Comparison of ENCODE assay signal across 19 cellular contexts in genomic region chr6:147278891-147279290, GRCh38.
A peak's percentile ranks its signal among the peaks of the same experiment; 100 is the strongest.
DNase-seq lines count a peak whose midpoint lies in the region; ATAC-seq, FAIRE-seq and TF ChIP-seq lines count a peak whose summit lies in the region.
"Had no signal": no experiment of that assay in that cellular context is flagged by ENCODE, and none has a peak within 500 bp of the region (broad histone marks: within the 10 kb centered on the region; RNA-seq: fewer than 3 reads in every experiment).

No MANE protein-coding gene starts in this region.

- no peak for TF ChIP-seq POLR2A in K562 (conservative IDR thresholded peaks at IDR 0.05)

- TF ChIP-seq CTCF in K562 (IDR thresholded peaks at IDR 0.05 in 2 of 3, conservative IDR thresholded peaks at IDR 0.05 in 1 of 3; ENCODE audit: insufficient read depth in 2 of 3, low read depth in 1 of 3, low read length in 3 of 3) (no peak), parathyroid adenoma (IDR thresholded peaks at IDR 0.05) (no peak)

- H3K9me3 ChIP-seq in GM23248 (ENCODE audit: low read depth), result no peaks in the 10 kb centered on the region
- H3K9me3 ChIP-seq in K562 (replicated peaks; ENCODE audit: control insufficient read depth, insufficient read depth, low read depth, low read length), result no peaks in the 10 kb centered on the region
- no peaks in the 10 kb centered on the region for H3K9me3 ChIP-seq in parathyroid adenoma (ENCODE audit: control insufficient read depth, low read length)
- H3K9me3 ChIP-seq: BLaER1 treated with 17β-estradiol and CSF1 and Interleukin-3, amounts not matched to agents 10 nM and 100 nM; SJCRH30 had no signal

- TF ChIP-seq EP300 in K562 (IDR thresholded peaks at IDR 0.05; ENCODE audit: low read length), result no peak

- CTCF ChIA-PET in K562 (lab: Yijun Ruan, JAX; ENCODE audit: low intra/inter-chr PET ratio), result no interaction called here

- H3K4me3 Mint-ChIP-seq in activated T-cell treated with anti-CD3 and anti-CD28 coated beads, Interleukin-2, amount 50 U/mL, for 72 hours, result peak overlapping the region in 1 of 2 donors; percentile 45
- H3K4me3 Mint-ChIP-seq: H9 had no signal

- H3K36me3 ChIP-seq in GM23248 (ENCODE audit: low read depth), result peaks cover 24% of the 10 kb centered on the region
- H3K36me3 ChIP-seq in K562 (ENCODE audit: control insufficient read depth, insufficient read depth, low read length), result peaks cover 93% of the 10 kb centered on the region
- no peaks in the 10 kb centered on the region for H3K36me3 ChIP-seq in parathyroid adenoma (ENCODE audit: control insufficient read depth, insufficient read depth, low read length)

- H3K79me2 ChIP-seq in GM23248 (ENCODE audit: insufficient read depth), result peaks cover 31% of the 10 kb centered on the region
- H3K79me2 ChIP-seq in K562 (ENCODE audit: control insufficient read depth, insufficient read depth, low read length), result peaks cover 67% of the 10 kb centered on the region
- H3K79me2 ChIP-seq in parathyroid adenoma, result peaks cover 22% of the 10 kb centered on the region

- H3K27ac ChIP-seq in GM23248 (peak overlapping the region; percentile 36; the same call in 1 of the 2 replicates), K562 (ENCODE audit: extremely low read depth, low read depth, low read length) (no peak overlapping the region), parathyroid adenoma (peak overlapping the region; percentile 37)
- H3K27ac ChIP-seq: SJCRH30 had no signal

- FAIRE-seq in K562 (lab: Jason Lieb, UNC), result no peak
- FAIRE-seq: HTR-8/SVneo had no signal

- no peak for ATAC-seq in activated T-cell treated with anti-CD3 and anti-CD28 coated beads, Interleukin-2, amount 50 U/mL, for 72 hours (replicated peaks in 1 of 2)
- ATAC-seq in K562 (peak; percentile 48; the same call in 2 of the 3 replicates), HG03039 (IDR thresholded peaks at IDR 0.05; ENCODE audit: unreplicated experiment) (no peak), GM19455 (IDR thresholded peaks at IDR 0.05; ENCODE audit: unreplicated experiment) (no peak)

- peaks cover 21% of the 10 kb centered on the region; the same call in 1 of the 2 replicates for H3F3A ChIP-seq in GM23248 (ENCODE audit: insufficient read depth)

- 94 to 96% methylated on average over 2 of the region's 2 CpGs for WGBS in GM23248 (ENCODE audit: low coverage in 1 of 2, low lambda C conversion rate in 2 of 2, missing lambda C conversion rate in 2 of 2), 2 experiments
- WGBS in K562 (ENCODE audit: insufficient coverage, low coverage, missing lambda C conversion rate), result 39% methylated on average over 2 of the region's 2 CpGs

- H3K9me2 ChIP-seq in GM23248 (ENCODE audit: insufficient read depth), result no peaks in the 10 kb centered on the region

- in situ Hi-C loops in GM23248 (cut with MboI) (no loop called here), K562 (cut with MboI) (no loop called here)

- H3K4me2 ChIP-seq in GM23248 (ENCODE audit: unreplicated experiment), result no peak overlapping the region
- no peak overlapping the region for H3K4me2 ChIP-seq in K562 (ENCODE audit: insufficient read depth, low read length)
- no peak overlapping the region for H3K4me2 ChIP-seq in parathyroid adenoma (ENCODE audit: low read length)

- H3K9ac ChIP-seq in GM23248 (no peak overlapping the region), K562 (ENCODE audit: insufficient read depth in 1 of 2, low read depth in 2 of 2, low read length in 2 of 2) (no peak overlapping the region), parathyroid adenoma (no peak overlapping the region)
- H3K9ac ChIP-seq: BLaER1 treated with 17β-estradiol and CSF1 and Interleukin-3, amounts not matched to agents 10 nM and 100 nM had no signal

- no peaks in the 10 kb centered on the region for H3K27me3 Mint-ChIP-seq in activated T-cell treated with anti-CD3 and anti-CD28 coated beads, Interleukin-2, amount 50 U/mL, for 72 hours (ENCODE audit: low read depth)

- H3K9me1 ChIP-seq in K562 (ENCODE audit: control insufficient read depth, insufficient read depth, low read length), result no peaks in the 10 kb centered on the region

- H2AFZ ChIP-seq in GM23248 (no peak overlapping the region), K562 (ENCODE audit: low read depth, low read length) (no peak overlapping the region), parathyroid adenoma (no peak overlapping the region)

- peak overlapping the region; percentile 84 for H3K27ac Mint-ChIP-seq in activated T-cell treated with anti-CD3 and anti-CD28 coated beads, Interleukin-2, amount 50 U/mL, for 72 hours
- H3K27ac Mint-ChIP-seq: H9 had no signal

- no peak for DNase-seq in activated T-cell treated with anti-CD3 and anti-CD28 coated beads, Interleukin-2, amount 50 U/mL, for 72 hours
- no peak for DNase-seq in activated T-cell treated with anti-CD3 and anti-CD28 coated beads, Interleukin-2, amount 50 U/mL, for 48 hours
- no peak for DNase-seq in GM23248
- no peak for DNase-seq in K562 (ENCODE audit: extremely low read depth in 1 of 4, low spot score in 3 of 4)
- DNase-seq: DMS79 treated with DMSO at 0.1 percent for 48 hours, H9, Karpas-422, MM.1S, NCI-H1092, NCI-H1436 treated with DMSO at 0.1 percent for 48 hours, NCI-H2029 treated with DMSO at 0.1 percent for 48 hours, NCI-H2171, NCI-H526, SJCRH30 had no signal

- intact Hi-C loops in K562 (cut with micrococcal nuclease), result no loop called here

- peaks cover 0 to 1% of the 10 kb centered on the region in 2 donors for H3K9me3 Mint-ChIP-seq in activated T-cell treated with anti-CD3 and anti-CD28 coated beads, Interleukin-2, amount 50 U/mL, for 72 hours

- H3K27me3 ChIP-seq in GM23248 (replicated peaks; ENCODE audit: insufficient read depth) (no peaks in the 10 kb centered on the region), K562 (ENCODE audit: control insufficient read depth in 2 of 2, insufficient read depth in 2 of 2, low read length in 2 of 2) (no peaks in the 10 kb centered on the region), parathyroid adenoma (ENCODE audit: control insufficient read depth, insufficient read depth, low read length) (no peaks in the 10 kb centered on the region)
- H3K27me3 ChIP-seq: BLaER1 treated with 17β-estradiol and CSF1 and Interleukin-3, amounts not matched to agents 10 nM and 100 nM; SJCRH30 had no signal

- TF ChIP-seq RAD21 in K562 (CRISPR knock-in tag; conservative IDR thresholded peaks at IDR 0.05 in 1 of 2, IDR thresholded peaks at IDR 0.05 in 1 of 2), result no peak

- H3K4me1 Mint-ChIP-seq in activated T-cell treated with anti-CD3 and anti-CD28 coated beads, Interleukin-2, amount 50 U/mL, for 72 hours (ENCODE audit: low read depth), result peaks cover 34% of the 10 kb centered on the region
- H3K4me1 Mint-ChIP-seq: H9 had no signal

- no peaks in the 10 kb centered on the region for H4K20me1 ChIP-seq in GM23248 (ENCODE audit: insufficient read depth)
- no peaks in the 10 kb centered on the region for H4K20me1 ChIP-seq in K562 (replicated peaks; ENCODE audit: control insufficient read depth, insufficient read depth, low read length)
- H4K20me1 ChIP-seq: BLaER1 treated with 17β-estradiol and CSF1 and Interleukin-3, amounts not matched to agents 10 nM and 100 nM had no signal

- BruUV-seq in K562 (replicated peaks; lab: Mats Ljungman, UMichigan), result no TSS peak

- POLR2A ChIA-PET in K562 (lab: Yijun Ruan, JAX), result interaction anchor here (1.1 kb wide), 1 partner anchor 11 kb away, joined by 3 read pairs; no protein-coding TSS in a partner anchor

- peaks cover 18 to 22% of the 10 kb centered on the region in 2 donors for H3K36me3 Mint-ChIP-seq in activated T-cell treated with anti-CD3 and anti-CD28 coated beads, Interleukin-2, amount 50 U/mL, for 72 hours (ENCODE audit: insufficient read depth in 2 of 2)

- H3K4me3 ChIP-seq in GM23248 (no peak overlapping the region), K562 (no peak overlapping the region), parathyroid adenoma (ENCODE audit: low read depth, low read length) (no peak overlapping the region)
- H3K4me3 ChIP-seq: BLaER1 treated with 17β-estradiol and CSF1 and Interleukin-3, amounts not matched to agents 10 nM and 100 nM; SJCRH30 had no signal

- H3K4me1 ChIP-seq in GM23248 (ENCODE audit: insufficient read depth) (peaks cover 16% of the 10 kb centered on the region), K562 (replicated peaks in 1 of 2; ENCODE audit: control insufficient read depth in 2 of 2, insufficient read depth in 2 of 2, low read length in 2 of 2) (peaks cover 0 to 8% of the 10 kb centered on the region in 2 experiments; a peak in 2 of 5 replicates), parathyroid adenoma (peaks cover 35% of the 10 kb centered on the region)
- H3K4me1 ChIP-seq: SJCRH30 had no signal

TF ChIP-seq in K562, 482 proteins besides CTCF, POLR2A, EP300 and RAD21 (continues in another document):
- TF ChIP-seq ZNF165 (CRISPR knock-in tag; IDR thresholded peaks at IDR 0.05; ENCODE audit: borderline replicate concordance) (no peak), NFIC (IDR thresholded peaks at IDR 0.05) (no peak), KDM1A (IDR thresholded peaks at IDR 0.05) (no peak), SP1 (CRISPR knock-in tag; IDR thresholded peaks at IDR 0.05) (no peak), ARHGAP35 (IDR thresholded peaks at IDR 0.05; ENCODE audit: partially characterized antibody) (no peak), ZNF75A (CRISPR knock-in tag; IDR thresholded peaks at IDR 0.05) (no peak), DNMT1 (IDR thresholded peaks at IDR 0.05) (no peak), MTF1 (CRISPR knock-in tag; IDR thresholded peaks at IDR 0.05; ENCODE audit: borderline replicate concordance) (no peak), NCOA4 (IDR thresholded peaks at IDR 0.05; ENCODE audit: partially characterized antibody) (no peak), ZBTB34 (CRISPR knock-in tag; IDR thresholded peaks at IDR 0.05) (no peak), LCOR (CRISPR knock-in tag; IDR thresholded peaks at IDR 0.05) (no peak)
